ENCODE assay signal across 13 cellular contexts in the genomic region with DNA sequence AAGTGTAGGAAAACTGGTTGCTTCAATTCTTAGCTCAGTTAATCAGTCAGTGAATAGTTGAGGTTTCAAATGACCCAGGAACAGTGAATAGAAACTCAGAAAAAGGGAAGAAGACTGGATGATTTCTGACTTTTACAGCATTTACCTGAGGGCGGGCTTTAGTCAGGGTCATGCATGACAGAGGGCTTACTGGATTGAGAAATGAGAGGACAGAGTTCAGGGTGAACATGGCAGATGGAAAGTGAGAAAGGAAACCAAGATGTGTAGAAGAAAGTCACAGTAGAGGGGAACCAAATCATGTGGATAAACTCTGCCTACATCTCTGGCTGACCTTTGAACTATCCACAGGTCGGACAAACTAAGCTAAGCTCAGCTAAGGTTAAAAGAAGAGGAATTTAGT.
DNase-seq lines count a peak whose midpoint lies in the region; ATAC-seq, FAIRE-seq and TF ChIP-seq lines count a peak whose summit lies in the region.
"Had no signal": no experiment of that assay in that cellular context is flagged by ENCODE, and none has a peak within 500 bp of the region (broad histone marks: within the 10 kb centered on the region; RNA-seq: fewer than 3 reads in every experiment).

No MANE protein-coding gene starts in this region.

- no peak overlapping the region for H3K4me3 Mint-ChIP-seq in activated CD4-positive, alpha-beta T cell treated with anti-CD3 and anti-CD28 coated beads for 36 hours

- DNase-seq in Caki2 (ENCODE audit: low read depth): peak; percentile 4
- DNase-seq in GM19238 (ENCODE audit: insufficient read length, low spot score): peak; percentile 16
- no peak for DNase-seq in NCI-H2029 treated with DMSO at 0.1 percent for 48 hours (lab: John Stamatoyannopoulos, UW)
- DNase-seq in activated CD4-positive, alpha-beta T cell treated with anti-CD3 and anti-CD28 coated beads for 36 hours: no peak
- DNase-seq in kidney: no peak
- no peak for DNase-seq in D341Med (ENCODE audit: low spot score)
- DNase-seq: NCI-H187, PC-9 had no signal

- peaks cover 2% of the 10 kb centered on the region for H3K9me3 Mint-ChIP-seq in activated CD4-positive, alpha-beta T cell treated with anti-CD3 and anti-CD28 coated beads for 36 hours (ENCODE audit: low read depth)

- H3K27ac Mint-ChIP-seq in activated CD4-positive, alpha-beta T cell treated with anti-CD3 and anti-CD28 coated beads for 36 hours: no peak overlapping the region

- no peaks in the 10 kb centered on the region for H3K9me3 ChIP-seq in kidney (ENCODE audit: control insufficient read depth in 1 of 2, low read length in 2 of 2)

- no peaks in the 10 kb centered on the region for H3K36me3 ChIP-seq in kidney (ENCODE audit: control insufficient read depth in 1 of 2, insufficient read depth in 2 of 2, low read length in 2 of 2)

- H3K4me1 Mint-ChIP-seq in activated CD4-positive, alpha-beta T cell treated with anti-CD3 and anti-CD28 coated beads for 36 hours: no peaks in the 10 kb centered on the region

- no peak overlapping the region for H3K9ac ChIP-seq in kidney (ENCODE audit: low read length in 2 of 2)
- H3K9ac ChIP-seq: parathyroid adenoma had no signal

- intact Hi-C loops in activated CD4-positive, alpha-beta T cell treated with anti-CD3 and anti-CD28 coated beads for 36 hours (cut with DNase I, micrococcal nuclease): no loop called here
- intact Hi-C loops in kidney (cut with DNase I): no loop called here

- H3K36me3 Mint-ChIP-seq in activated CD4-positive, alpha-beta T cell treated with anti-CD3 and anti-CD28 coated beads for 36 hours (ENCODE audit: low read depth): no peaks in the 10 kb centered on the region

- no peak overlapping the region for H3K4me3 ChIP-seq in kidney (ENCODE audit: low read length in 2 of 2)
- H3K4me3 ChIP-seq: PC-9 had no signal

- FAIRE-seq in kidney (lab: Jason Lieb, UNC): no peak
- FAIRE-seq: bronchial epithelial cell had no signal

- in situ Hi-C loops in Caki2 (cut with HindIII; ENCODE audit: low pct_unique_long_range_greater_than_20kb, low sequenced_read_pairs): no loop called here

- peak; percentile 93 for ATAC-seq in HG02610 (IDR thresholded peaks at IDR 0.05; ENCODE audit: unreplicated experiment)
- ATAC-seq in HG03378 (IDR thresholded peaks at IDR 0.05; ENCODE audit: unreplicated experiment): peak; percentile 95
- no peak for ATAC-seq in activated CD4-positive, alpha-beta T cell treated with anti-CD3 and anti-CD28 coated beads for 36 hours
- ATAC-seq: left lobe of liver had no signal

- H3K4me1 ChIP-seq in kidney (ENCODE audit: control insufficient read depth in 1 of 2, insufficient read depth in 1 of 2, low read depth in 1 of 2, low read length in 2 of 2): no peaks in the 10 kb centered on the region
- H3K4me1 ChIP-seq: parathyroid adenoma had no signal

- POLR2A ChIA-PET in activated CD4-positive, alpha-beta T cell treated with anti-CD3 and anti-CD28 coated beads for 36 hours (lab: Charles Lee): no interaction called here

- no peak overlapping the region for H3K27ac ChIP-seq in kidney (ENCODE audit: low read depth in 2 of 2, low read length in 2 of 2)
- H3K27ac ChIP-seq: parathyroid adenoma, PC-9 had no signal

- no peak for TF ChIP-seq CTCF in kidney (IDR thresholded peaks at IDR 0.05; ENCODE audit: borderline replicate concordance, extremely low read depth, insufficient read depth)

- CTCF ChIA-PET in activated CD4-positive, alpha-beta T cell treated with anti-CD3 and anti-CD28 coated beads for 36 hours (lab: Charles Lee): no interaction called here

- H3K27me3 Mint-ChIP-seq in activated CD4-positive, alpha-beta T cell treated with anti-CD3 and anti-CD28 coated beads for 36 hours: no peaks in the 10 kb centered on the region

Comparison
In these comparisons a context has a peak if more than half of its experiments do, and no peak if none do; other contexts are left out.
1. DNase-seq: peak in Caki2 (single experiment) and GM19238 (single experiment); none in NCI-H2029 treated with DMSO at 0.1 percent for 48 hours (single experiment), activated CD4-positive, alpha-beta T cell treated with anti-CD3 and anti-CD28 coated beads for 36 hours (single experiment), kidney (single experiment) and D341Med (single experiment).